In genomic region chr11:107011977-107012376, GRCh38 we compare ENCODE assay signal across 29 cellular contexts. TPM values are rescaled to one million over a fixed set of nuclear protein-coding genes. Genes with fewer than 3 reads are reported as not detected.
DNase-seq lines count a peak whose midpoint lies in the region; ATAC-seq, FAIRE-seq and TF ChIP-seq lines count a peak whose summit lies in the region.
"Had no signal": no experiment of that assay in that cellular context is flagged by ENCODE, and none has a peak within 500 bp of the region (broad histone marks: within the 10 kb centered on the region; RNA-seq: fewer than 3 reads in every experiment).

No MANE protein-coding gene starts in this region.

- FAIRE-seq in urothelium cell line (lab: Jason Lieb, UNC): no peak
- FAIRE-seq: K562 had no signal

- no peak overlapping the region for H3K4me3 ChIP-seq in SK-N-SH (ENCODE audit: low read depth in 2 of 2, low read length in 1 of 2)
- H3K4me3 ChIP-seq in fibroblast of lung (replicated peaks in 1 of 4; ENCODE audit: control extremely low read depth in 1 of 4, insufficient read depth in 1 of 4, low read depth in 3 of 4, low read length in 4 of 4): no peak overlapping the region
- H3K4me3 ChIP-seq: esophagus squamous epithelium, K562, SJSA1, testis had no signal

- CTCF ChIA-PET in SK-N-SH (lab: Yijun Ruan, JAX): no interaction called here

- H3K27me3 ChIP-seq in SK-N-SH (ENCODE audit: insufficient read depth) (no peaks in the 10 kb centered on the region), fibroblast of lung (ENCODE audit: control insufficient read depth, insufficient read depth, low read length) (no peaks in the 10 kb centered on the region)
- H3K27me3 ChIP-seq: SJSA1, testis had no signal

- 5% methylated on average over 2 of the region's 2 CpGs for WGBS in SK-N-SH (ENCODE audit: low lambda C conversion rate)

- no peak for TF ChIP-seq EP300 in SK-N-SH (IDR thresholded peaks at IDR 0.05; ENCODE audit: borderline replicate concordance in 1 of 2, low read depth in 1 of 2, low read length in 1 of 2)

- ATAC-seq in HG03139 (IDR thresholded peaks at IDR 0.05; ENCODE audit: unreplicated experiment): no peak
- ATAC-seq: activated T-cell treated with anti-CD3 and anti-CD28 coated beads, Interleukin-2, amount 50 U/mL, for 72 hours; CD8-positive, alpha-beta T cell; K562; naive thymus-derived CD4-positive, alpha-beta T cell; stimulated activated naive CD8-positive, alpha-beta T cell treated with anti-CD3 and anti-CD28 coated beads, Interleukin-15, Interleukin-2, amounts not matched to agents 100 U/mL and 50 U/mL, for 24 hours had no signal

- H3K4me1 ChIP-seq in SK-N-SH (ENCODE audit: control insufficient read depth in 1 of 2, insufficient read depth in 2 of 2, low read depth in 1 of 2, low read length in 1 of 2) (peaks cover 0 to 18% of the 10 kb centered on the region in 2 experiments; a peak in 2 of 4 replicates), fibroblast of lung (ENCODE audit: control insufficient read depth, extremely low read depth, insufficient read depth, low read length) (no peaks in the 10 kb centered on the region)
- H3K4me1 ChIP-seq: SJSA1, testis had no signal

- no peaks in the 10 kb centered on the region for H3K9me3 ChIP-seq in SK-N-SH
- H3K9me3 ChIP-seq in fibroblast of lung (ENCODE audit: control insufficient read depth, insufficient read depth, low read depth, low read length): no peaks in the 10 kb centered on the region
- H3K9me3 ChIP-seq: esophagus squamous epithelium, SJSA1, testis had no signal

- no peak overlapping the region for H3K9ac ChIP-seq in SK-N-SH
- H3K9ac ChIP-seq in fibroblast of lung (ENCODE audit: insufficient read depth, low read length): no peak overlapping the region

- POLR2A ChIA-PET in SK-N-SH (lab: Yijun Ruan, JAX): no interaction called here

- intact Hi-C loops in head of caudate nucleus (cut with DNase I): loop anchor here (10.0 kb wide), 2 partner anchors 287 to 927 kb away; no protein-coding TSS in a partner anchor

- H4K20me1 ChIP-seq in SK-N-SH (ENCODE audit: insufficient read depth): no peaks in the 10 kb centered on the region
- no peaks in the 10 kb centered on the region for H4K20me1 ChIP-seq in fibroblast of lung (ENCODE audit: control insufficient read depth, extremely low read depth, insufficient read depth, low read length)

- H3K79me2 ChIP-seq in SK-N-SH (ENCODE audit: insufficient read depth): no peaks in the 10 kb centered on the region
- H3K79me2 ChIP-seq in fibroblast of lung (ENCODE audit: control insufficient read depth, insufficient read depth, low read length): no peaks in the 10 kb centered on the region

- peak; percentile 5 for DNase-seq in NCI-H2171 treated with DMSO at 0.1 percent for 48 hours (lab: John Stamatoyannopoulos, UW)
- DNase-seq in NCI-H2171 (lab: John Stamatoyannopoulos, UW): no peak
- DNase-seq in SK-N-SH: no peak
- DNase-seq in fibroblast of lung (ENCODE audit: low read depth in 2 of 2): peak; percentile 23 to 54
- DNase-seq in urothelium cell line (ENCODE audit: low spot score): peak; percentile 28
- no peak for DNase-seq in activated CD8-positive, alpha-beta memory T cell treated with anti-CD3 and anti-CD28 coated beads for 24 hours
- DNase-seq in head of caudate nucleus: no peak
- DNase-seq: 8988T; activated CD4-positive, CD25-positive, alpha-beta regulatory T cell; activated naive CD4-positive, alpha-beta T cell treated with anti-CD3 and anti-CD28 coated beads for 36 hours; activated T-cell treated with anti-CD3 and anti-CD28 coated beads, Interleukin-2, amount 50 U/mL, for 72 hours; AML-193; amniotic stem cell; caudate nucleus; CD8-positive, alpha-beta T cell; dermis blood vessel endothelial cell; esophagus squamous epithelium; islet precursor cell; midbrain; naive thymus-derived CD4-positive, alpha-beta T cell; NCI-H1436 treated with DMSO at 0.1 percent for 48 hours; NCI-H526 treated with DMSO at 0.1 percent for 48 hours; stimulated activated naive CD8-positive, alpha-beta T cell treated with anti-CD3 and anti-CD28 coated beads, Interleukin-15, Interleukin-2, amounts not matched to agents 100 U/mL and 50 U/mL, for 24 hours; testis had no signal

- H3K9me2 ChIP-seq in SK-N-SH: no peaks in the 10 kb centered on the region

- no peaks in the 10 kb centered on the region for H3K36me3 ChIP-seq in SK-N-SH (replicated peaks in 1 of 2; ENCODE audit: control insufficient read depth in 1 of 2, insufficient read depth in 2 of 2, low read length in 1 of 2)
- H3K36me3 ChIP-seq in fibroblast of lung (ENCODE audit: control insufficient read depth, insufficient read depth, low read length): no peaks in the 10 kb centered on the region
- H3K36me3 ChIP-seq: esophagus squamous epithelium, SJSA1 had no signal

- H3F3A ChIP-seq in SK-N-SH (replicated peaks; ENCODE audit: insufficient read depth): peaks cover 21% of the 10 kb centered on the region

- no peak overlapping the region for H2AFZ ChIP-seq in SK-N-SH (ENCODE audit: low read depth)
- H2AFZ ChIP-seq in fibroblast of lung (ENCODE audit: low read length): no peak overlapping the region

- H3K27ac ChIP-seq in SK-N-SH (ENCODE audit: low read depth in 2 of 2, low read length in 1 of 2): peak overlapping the region in 1 of 2 experiments; percentile 32; a peak in 1 of 4 replicates
- H3K27ac ChIP-seq in fibroblast of lung (ENCODE audit: insufficient read depth, low read length): no peak overlapping the region
- H3K27ac ChIP-seq: esophagus squamous epithelium, SJSA1, testis had no signal

- TF ChIP-seq CTCF in SK-N-SH (IDR thresholded peaks at IDR 0.05) (no peak), fibroblast of lung (conservative IDR thresholded peaks at IDR 0.05 in 1 of 2, IDR thresholded peaks at IDR 0.05 in 1 of 2; ENCODE audit: low read depth in 1 of 2, low read length in 2 of 2) (no peak)

- H3K4me2 ChIP-seq in SK-N-SH (no peak overlapping the region), fibroblast of lung (ENCODE audit: extremely low read depth, insufficient read depth, low read length) (no peak overlapping the region)

- TF ChIP-seq RAD21 in SK-N-SH (IDR thresholded peaks at IDR 0.05; ENCODE audit: low read length): no peak

TF ChIP-seq in SK-N-SH, 30 proteins besides CTCF, POLR2A, EP300 and RAD21:
- TF ChIP-seq JUND (IDR thresholded peaks at IDR 0.05): peak; percentile 40; the same call in 1 of the 2 replicates
- no peak for TF ChIP-seq FOXJ3 (CRISPR knock-in tag; IDR thresholded peaks at IDR 0.05)
- peak; percentile 56; the same call in 1 of the 2 replicates for TF ChIP-seq FOSL2 (IDR thresholded peaks at IDR 0.05; ENCODE audit: borderline replicate concordance, low read depth)
TF ChIP-seq in SK-N-SH: peak in this region for 2.

RNA-seq across cellular contexts. Expression of gene GUCY1A2, which starts 6.3 kb away (rescaled TPM):
- polyA plus RNA-seq in SK-N-SH (2012; rRNA removed): 0.26 and 0.44 TPM in 2 replicates
- polyA plus RNA-seq in SK-N-SH (2012; cell fraction: cytosol; rRNA removed): 0.58 and 0.71 TPM in 2 replicates
- polyA plus RNA-seq in SK-N-SH (2012; cell fraction: nucleus; rRNA removed): 0.32 and 0.95 TPM in 2 replicates
- 0.50 and 2.6 TPM in 2 replicates for total RNA-seq in fibroblast of lung
- polyA plus RNA-seq in fibroblast of lung: 0.19 and 1.4 TPM in 2 replicates
- polyA plus RNA-seq in fibroblast of lung (2012): 0.17 and 1.2 TPM in 2 replicates
- polyA minus RNA-seq in fibroblast of lung (ENCODE audit: low replicate concordance): 0.67 and 2.9 TPM in 2 replicates
- total RNA-seq: activated naive CD4-positive, alpha-beta T cell treated with anti-CD3 and anti-CD28 coated beads for 36 hours; activated T-cell treated with anti-CD3 and anti-CD28 coated beads, Interleukin-2, amount 50 U/mL, for 72 hours; CD8-positive, alpha-beta T cell; HT-29; T-helper 1 cell treated with Interleukin-12 subunit alpha and Interleukin-12 subunit beta and Interleukin-4 antibody, amounts not matched to agents 30 ng/mL and 1 ng/mL, for 36 hours had no signal
- polyA plus RNA-seq: naive thymus-derived CD4-positive, alpha-beta T cell had no signal

Comparison
In these comparisons a context has a peak if more than half of its experiments do, and no peak if none do; other contexts are left out.
1. DNase-seq: peak in NCI-H2171 treated with DMSO at 0.1 percent for 48 hours (single experiment), fibroblast of lung (2 of 2) and urothelium cell line (single experiment); none in NCI-H2171 (single experiment), SK-N-SH (single experiment), activated CD8-positive, alpha-beta memory T cell treated with anti-CD3 and anti-CD28 coated beads for 24 hours (single experiment) and head of caudate nucleus (0 of 42).